9 cellular contexts compared by ENCODE assay signal in genomic region chr7:131031100-131031868, GRCh38.
DNase-seq lines count a peak whose midpoint lies in the region; ATAC-seq lines count a peak whose summit lies in the region.
"Had no signal": no experiment of that assay in that cellular context is flagged by ENCODE, and none has a peak within 500 bp of the region (broad histone marks: within the 10 kb centered on the region; RNA-seq: fewer than 3 reads in every experiment).

No MANE protein-coding gene starts in this region.

- no peaks in the 10 kb centered on the region for H3K27me3 Mint-ChIP-seq in stimulated activated naive CD8-positive, alpha-beta T cell treated with anti-CD3 and anti-CD28 coated beads, Interleukin-15, amount 100 ng/mL, for 72 hours

- peaks cover 0 to 7% of the 10 kb centered on the region in 2 donors for H3K9me3 Mint-ChIP-seq in stimulated activated naive CD8-positive, alpha-beta T cell treated with anti-CD3 and anti-CD28 coated beads, Interleukin-15, amount 100 ng/mL, for 72 hours

- peak; percentile 51 for DNase-seq in stimulated activated CD4-positive, alpha-beta T cell treated with anti-CD3 and anti-CD28 coated beads, Interleukin-4, amount 100 ng/mL, for 24 hours
- no peak for DNase-seq in stimulated activated CD4-positive, alpha-beta T cell treated with anti-CD3 and anti-CD28 coated beads, Interleukin-12 subunit alpha, Interleukin-12 subunit beta, amount 100 ng/mL, for 4 hours
- DNase-seq in stimulated activated naive CD8-positive, alpha-beta T cell treated with anti-CD3 and anti-CD28 coated beads, Interleukin-15, amount 100 ng/mL, for 72 hours = peak; percentile 39 to 56
- no peak for DNase-seq in head of caudate nucleus
- no peak for DNase-seq in globus pallidus (ENCODE audit: low spot score)
- no peak for DNase-seq in H7
- DNase-seq: NCI-H1694 had no signal

- ATAC-seq in HG02623 (IDR thresholded peaks at IDR 0.05; ENCODE audit: unreplicated experiment) (peak; percentile 63), HG03575 (IDR thresholded peaks at IDR 0.05; ENCODE audit: extremely low read depth, insufficient number of reproducible peaks, low FRiP score, unreplicated experiment) (peak; percentile 57)
- peak; percentile 96 for ATAC-seq in stimulated activated naive CD8-positive, alpha-beta T cell treated with anti-CD3 and anti-CD28 coated beads, Interleukin-15, amount 100 ng/mL, for 72 hours

- peaks cover 96% of the 10 kb centered on the region for H3K4me1 Mint-ChIP-seq in stimulated activated naive CD8-positive, alpha-beta T cell treated with anti-CD3 and anti-CD28 coated beads, Interleukin-15, amount 100 ng/mL, for 72 hours

- H3K4me3 ChIP-seq in H7 (ENCODE audit: insufficient read depth, low read depth, low read length) = no peak overlapping the region

- intact Hi-C loops in head of caudate nucleus (cut with DNase I) = no loop called here

- peak overlapping the region; percentile 74 to 82 for H3K4me3 Mint-ChIP-seq in stimulated activated naive CD8-positive, alpha-beta T cell treated with anti-CD3 and anti-CD28 coated beads, Interleukin-15, amount 100 ng/mL, for 72 hours

- no peaks in the 10 kb centered on the region for H3K27me3 ChIP-seq in H7 (ENCODE audit: control insufficient read depth, insufficient read depth, low read length)

- no peaks in the 10 kb centered on the region for H3K36me3 ChIP-seq in H7 (replicated peaks; ENCODE audit: control insufficient read depth, insufficient read depth, low read length)

- peak overlapping the region; percentile 94 to 95 for H3K27ac Mint-ChIP-seq in stimulated activated naive CD8-positive, alpha-beta T cell treated with anti-CD3 and anti-CD28 coated beads, Interleukin-15, amount 100 ng/mL, for 72 hours

Comparison
In these comparisons a context has a peak if more than half of its experiments do, and no peak if none do; other contexts are left out.
1. DNase-seq: peak in stimulated activated CD4-positive, alpha-beta T cell treated with anti-CD3 and anti-CD28 coated beads, Interleukin-4, amount 100 ng/mL, for 24 hours (single experiment) and stimulated activated naive CD8-positive, alpha-beta T cell treated with anti-CD3 and anti-CD28 coated beads, Interleukin-15, amount 100 ng/mL, for 72 hours (2 of 2); none in stimulated activated CD4-positive, alpha-beta T cell treated with anti-CD3 and anti-CD28 coated beads, Interleukin-12 subunit alpha, Interleukin-12 subunit beta, amount 100 ng/mL, for 4 hours (single experiment), head of caudate nucleus (0 of 42), globus pallidus (single experiment) and H7 (single experiment).
2. Peak in every context shown above with its lines, with median percentiles within 50 percentile points of each other: ATAC-seq.